8 cellular contexts compared by ENCODE assay signal in the genomic region with DNA sequence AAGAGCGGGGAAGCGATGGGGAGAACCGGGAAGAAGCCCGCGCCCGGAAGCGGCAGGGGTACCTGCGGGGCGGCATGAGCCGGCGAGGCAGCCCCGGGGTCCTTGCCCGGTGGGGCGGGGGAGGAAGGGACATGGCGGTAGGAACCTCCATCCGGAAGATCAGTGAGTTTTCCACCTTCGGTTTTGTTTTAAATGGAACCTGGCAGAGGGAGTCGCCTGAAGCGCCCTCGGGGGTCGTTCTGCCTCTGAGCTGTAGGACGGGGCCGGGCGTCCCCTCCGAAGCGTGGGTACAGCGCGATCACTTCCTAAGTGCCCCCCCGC. TPM values are rescaled to one million over a fixed set of nuclear protein-coding genes. Genes with fewer than 3 reads are reported as not detected.
DNase-seq lines count a peak whose midpoint lies in the region; ATAC-seq and TF ChIP-seq lines count a peak whose summit lies in the region.

No MANE protein-coding gene starts in this region.

- H3K27me3 ChIP-seq in lung (ENCODE audit: control insufficient read depth, insufficient read depth) (no peaks in the 10 kb centered on the region), vagina (no peaks in the 10 kb centered on the region)

- ATAC-seq in HG03442 (IDR thresholded peaks at IDR 0.05; ENCODE audit: unreplicated experiment): peak; percentile 1
- peak; percentile 2 for ATAC-seq in lung (ENCODE audit: insufficient read depth, low FRiP score)

- TF ChIP-seq POLR2A in vagina (IDR thresholded peaks at IDR 0.05): no peak

- peak; percentile 15 for DNase-seq in stimulated activated CD8-positive, alpha-beta memory T cell treated with anti-CD3 and anti-CD28 coated beads, Interleukin-12 subunit alpha, Interleukin-12 subunit beta, amount 100 ng/mL, for 4 hours (ENCODE audit: low read depth)
- DNase-seq in stimulated activated CD8-positive, alpha-beta memory T cell treated with anti-CD3 and anti-CD28 coated beads, Interleukin-4, amount 100 ng/mL, for 48 hours: no peak
- DNase-seq in astrocyte of the spinal cord (ENCODE audit: low read depth, low spot score): no peak
- DNase-seq in lung (ENCODE audit: low spot score): no peak
- no peak for DNase-seq in vagina (ENCODE audit: extremely low spot score in 2 of 2)
- DNase-seq in NCI-H2196 (lab: John Stamatoyannopoulos, UW; ENCODE audit: unreplicated experiment): no peak
- DNase-seq in dermis blood vessel endothelial cell: no peak

- H3K4me1 ChIP-seq in lung (ENCODE audit: control insufficient read depth in 2 of 2, insufficient read depth in 2 of 2, low read length in 2 of 2) (peaks cover 0 to 15% of the 10 kb centered on the region in 2 donors), vagina (peaks cover 19% of the 10 kb centered on the region)

- WGBS in lung, 2 donors: 0 to 1% methylated on average over 12 to 29 of the region's 29 CpGs

- intact Hi-C loops in vagina (cut with DNase I): no loop called here

- H3K4me3 ChIP-seq in astrocyte of the spinal cord (ENCODE audit: low read depth, low read length): peak overlapping the region; percentile 73
- H3K4me3 ChIP-seq in lung: peak overlapping the region; percentile 75
- peak overlapping the region; percentile 72 to 86 for H3K4me3 ChIP-seq in vagina

- peaks cover 0 to 2% of the 10 kb centered on the region in 2 donors for H3K36me3 ChIP-seq in lung (ENCODE audit: control insufficient read depth in 2 of 2, insufficient read depth in 2 of 2, low read length in 2 of 2)
- H3K36me3 ChIP-seq in vagina: no peaks in the 10 kb centered on the region

- no peak for TF ChIP-seq CTCF in astrocyte of the spinal cord (IDR thresholded peaks at IDR 0.05; ENCODE audit: low read depth, low read length)
- TF ChIP-seq CTCF in lung (IDR thresholded peaks at IDR 0.05; ENCODE audit: control extremely low read depth, extremely low read depth): no peak
- TF ChIP-seq CTCF in vagina (IDR thresholded peaks at IDR 0.05): no peak

- H3K9me3 ChIP-seq in lung (ENCODE audit: control insufficient read depth in 2 of 2, insufficient read depth in 1 of 2, low read length in 1 of 2) (no peaks in the 10 kb centered on the region), vagina (no peaks in the 10 kb centered on the region)

- H3K27ac ChIP-seq in lung (ENCODE audit: low read depth in 1 of 2, low read length in 1 of 2) (peak overlapping the region in 1 of 2 donors; percentile 90), vagina (peak overlapping the region; percentile 78)

- in situ Hi-C loops in astrocyte of the spinal cord (cut with HindIII; ENCODE audit: low sequenced_read_pairs): no loop called here

RNA-seq across cellular contexts. Expression of gene PFKP, which starts 0.5 kb away (rescaled TPM):
- total RNA-seq in lung (10 to 100 TPM; 18.1 to 49.8 TPM), vagina (46.7 TPM), dermis blood vessel endothelial cell (228 and 372 TPM in 2 replicates)
- polyA plus RNA-seq in lung: 10 to 100 TPM; 15.1 to 45.6 TPM
